In genomic region chr10:115948415-115948814, GRCh38 we compare ENCODE assay signal across 10 cellular contexts.
DNase-seq lines count a peak whose midpoint lies in the region; ATAC-seq and TF ChIP-seq lines count a peak whose summit lies in the region.
"Had no signal": no experiment of that assay in that cellular context is flagged by ENCODE, and none has a peak within 500 bp of the region (broad histone marks: within the 10 kb centered on the region; RNA-seq: fewer than 3 reads in every experiment).

No MANE protein-coding gene starts in this region.

- no peak overlapping the region for H2AFZ ChIP-seq in H9 (ENCODE audit: low read length)

- no peak overlapping the region for H3K9ac ChIP-seq in H9 (ENCODE audit: extremely low read depth, insufficient read length, low read length)
- peak overlapping the region; percentile 67 for H3K9ac ChIP-seq in skeletal muscle satellite cell (ENCODE audit: low read depth, low read length)

- H3K9me3 ChIP-seq in H9 (ENCODE audit: control insufficient read depth, low read depth, low read length) (no peaks in the 10 kb centered on the region), SJSA1 (replicated peaks) (no peaks in the 10 kb centered on the region), gastroesophageal sphincter (no peaks in the 10 kb centered on the region), skeletal muscle satellite cell (replicated peaks; ENCODE audit: low read length) (no peaks in the 10 kb centered on the region)
- H3K9me3 ChIP-seq: Peyer's patch had no signal

- H2BK5ac ChIP-seq in H9 (ENCODE audit: insufficient read length, low read length) = no peak overlapping the region

- WGBS in H9 (ENCODE audit: extremely low coverage, insufficient read length, low lambda C conversion rate) = no CpG with 5 or more reads among the region's 3 CpGs
- WGBS in gastroesophageal sphincter (ENCODE audit: low coverage in 1 of 2), 2 donors = 57 to 62% methylated on average over 3 of the region's 3 CpGs

- no peak overlapping the region for H4K91ac ChIP-seq in H9 (ENCODE audit: insufficient read length, low read depth, low read length)

- TF ChIP-seq CTCF in H9 (conservative IDR thresholded peaks at IDR 0.05) (peak; percentile 67), gastroesophageal sphincter (IDR thresholded peaks at IDR 0.05) (peak in 3 of 4 experiments; percentile 22 to 44 (median 31))

- H3K36me3 Mint-ChIP-seq in H9 (ENCODE audit: insufficient read depth in 1 of 3, low read depth in 3 of 3) = no peaks in the 10 kb centered on the region
- H3K36me3 Mint-ChIP-seq: activated CD4-positive, alpha-beta memory T cell treated with anti-CD3 and anti-CD28 coated beads for 36 hours had no signal

- H3K27ac ChIP-seq in H9 (ENCODE audit: insufficient read length, low read depth, low read length) (no peak overlapping the region), SJSA1 (peak overlapping the region; percentile 96), gastroesophageal sphincter (no peak overlapping the region)
- H3K27ac ChIP-seq: Peyer's patch had no signal

- no peak overlapping the region for H2AK5ac ChIP-seq in H9 (ENCODE audit: insufficient read length, low read length)

- H3K4me3 Mint-ChIP-seq in H9 = no peak overlapping the region
- H3K4me3 Mint-ChIP-seq: activated CD4-positive, alpha-beta memory T cell treated with anti-CD3 and anti-CD28 coated beads for 36 hours had no signal

- H2BK12ac ChIP-seq in H9 (ENCODE audit: insufficient read length, low read depth, low read length) = no peak overlapping the region

- no peak for TF ChIP-seq EP300 in gastroesophageal sphincter (IDR thresholded peaks at IDR 0.05)

- TF ChIP-seq POLR2A in gastroesophageal sphincter (IDR thresholded peaks at IDR 0.05) = no peak

- H3K9me3 Mint-ChIP-seq in H9 = no peaks in the 10 kb centered on the region
- H3K9me3 Mint-ChIP-seq: activated CD4-positive, alpha-beta memory T cell treated with anti-CD3 and anti-CD28 coated beads for 36 hours had no signal

- DNase-seq in H9 (no peak), SJSA1 (ENCODE audit: low read depth in 1 of 2, low spot score in 2 of 2) (peak in 1 of 2 experiments; percentile 46), D341Med (ENCODE audit: low spot score) (no peak), HUDEP-2 (lab: John Stamatoyannopoulos, UW; ENCODE audit: unreplicated experiment in 76 of 76) (no peak)
- DNase-seq: activated CD4-positive, alpha-beta memory T cell treated with anti-CD3 and anti-CD28 coated beads for 36 hours; cerebellar nuclear complex; Peyer's patch had no signal

- H3K27me3 Mint-ChIP-seq in H9 (ENCODE audit: low read depth) = no peaks in the 10 kb centered on the region
- H3K27me3 Mint-ChIP-seq: activated CD4-positive, alpha-beta memory T cell treated with anti-CD3 and anti-CD28 coated beads for 36 hours had no signal

- H3K27ac Mint-ChIP-seq in H9 = no peak overlapping the region
- H3K27ac Mint-ChIP-seq: activated CD4-positive, alpha-beta memory T cell treated with anti-CD3 and anti-CD28 coated beads for 36 hours had no signal

- no peak overlapping the region for H2BK20ac ChIP-seq in H9 (ENCODE audit: low read depth, low read length, poor library complexity, severe bottlenecking)

- H3T11ph ChIP-seq in H9 (ENCODE audit: low read length) = no peak overlapping the region

- no peak overlapping the region for H4K5ac ChIP-seq in H9 (ENCODE audit: insufficient read length, low read depth, low read length)

- H3K4me2 ChIP-seq in H9 (ENCODE audit: insufficient read depth, insufficient read length, low read length) = no peak overlapping the region
- H3K4me2 ChIP-seq in skeletal muscle satellite cell (ENCODE audit: low read length) = no peak overlapping the region

- H3K23ac ChIP-seq in H9 (ENCODE audit: insufficient read length, low read depth, low read length) = no peak overlapping the region

- H3K4ac ChIP-seq in H9 (ENCODE audit: low read depth, low read length) = no peak overlapping the region

- no peak overlapping the region for H3K14ac ChIP-seq in H9 (ENCODE audit: insufficient read depth, low read length)

- H3K23me2 ChIP-seq in H9 (ENCODE audit: insufficient read length, low read depth, low read length, poor library complexity, severe bottlenecking) = no peaks in the 10 kb centered on the region

- no peaks in the 10 kb centered on the region for H3K27me3 ChIP-seq in H9 (ENCODE audit: insufficient read depth, low read length)
- H3K27me3 ChIP-seq in SJSA1 (replicated peaks) = no peaks in the 10 kb centered on the region
- H3K27me3 ChIP-seq in gastroesophageal sphincter = no peaks in the 10 kb centered on the region
- no peaks in the 10 kb centered on the region for H3K27me3 ChIP-seq in skeletal muscle satellite cell (ENCODE audit: control insufficient read depth, insufficient read depth, low read length)
- H3K27me3 ChIP-seq: Peyer's patch had no signal

- no peak overlapping the region for H2BK15ac ChIP-seq in H9 (ENCODE audit: low read depth, low read length)

- H2BK120ac ChIP-seq in H9 (ENCODE audit: low read depth, low read length, poor library complexity, severe bottlenecking) = no peak overlapping the region

- no peak overlapping the region for H3K4me3 ChIP-seq in SJSA1
- H3K4me3 ChIP-seq in gastroesophageal sphincter = no peak overlapping the region
- no peak overlapping the region for H3K4me3 ChIP-seq in skeletal muscle satellite cell (ENCODE audit: low read length)
- H3K4me3 ChIP-seq: Peyer's patch had no signal

- H3K79me1 ChIP-seq in H9 (ENCODE audit: insufficient read depth, low read depth, low read length, poor library complexity, severe bottlenecking) = no peaks in the 10 kb centered on the region

- no peaks in the 10 kb centered on the region for H4K20me1 ChIP-seq in H9 (ENCODE audit: control insufficient read depth, insufficient read depth, insufficient read length)

- H3K56ac ChIP-seq in H9 (ENCODE audit: insufficient read length, low read depth, low read length) = no peak overlapping the region

- H3K79me2 ChIP-seq in H9 (ENCODE audit: insufficient read depth, low read length) = no peaks in the 10 kb centered on the region

- H3K4me1 ChIP-seq in H9 (ENCODE audit: insufficient read depth, low read length) = no peaks in the 10 kb centered on the region
- H3K4me1 ChIP-seq in SJSA1 (replicated peaks) = peaks cover 71% of the 10 kb centered on the region
- H3K4me1 ChIP-seq in gastroesophageal sphincter = no peaks in the 10 kb centered on the region
- peaks cover 67% of the 10 kb centered on the region for H3K4me1 ChIP-seq in skeletal muscle satellite cell (ENCODE audit: control insufficient read depth, insufficient read depth, low read length)
- H3K4me1 ChIP-seq: Peyer's patch had no signal

- peaks cover 15 to 19% of the 10 kb centered on the region in 2 experiments for H3K4me1 Mint-ChIP-seq in H9

- no peak overlapping the region for H4K8ac ChIP-seq in H9 (replicated peaks; ENCODE audit: insufficient read length, low read depth, low read length)

- ATAC-seq in gastroesophageal sphincter = no peak
- ATAC-seq in GM18909 (IDR thresholded peaks at IDR 0.05; ENCODE audit: poor library complexity, unreplicated experiment) = no peak

- H3K18ac ChIP-seq in H9 (ENCODE audit: insufficient read length, low read depth, low read length) = no peak overlapping the region

- H3K36me3 ChIP-seq in SJSA1 (no peaks in the 10 kb centered on the region), gastroesophageal sphincter (no peaks in the 10 kb centered on the region), skeletal muscle satellite cell (ENCODE audit: insufficient read depth, low read length) (no peaks in the 10 kb centered on the region)
- H3K36me3 ChIP-seq: Peyer's patch had no signal
